1 cellular context compared by ENCODE assay signal in the genomic region with DNA sequence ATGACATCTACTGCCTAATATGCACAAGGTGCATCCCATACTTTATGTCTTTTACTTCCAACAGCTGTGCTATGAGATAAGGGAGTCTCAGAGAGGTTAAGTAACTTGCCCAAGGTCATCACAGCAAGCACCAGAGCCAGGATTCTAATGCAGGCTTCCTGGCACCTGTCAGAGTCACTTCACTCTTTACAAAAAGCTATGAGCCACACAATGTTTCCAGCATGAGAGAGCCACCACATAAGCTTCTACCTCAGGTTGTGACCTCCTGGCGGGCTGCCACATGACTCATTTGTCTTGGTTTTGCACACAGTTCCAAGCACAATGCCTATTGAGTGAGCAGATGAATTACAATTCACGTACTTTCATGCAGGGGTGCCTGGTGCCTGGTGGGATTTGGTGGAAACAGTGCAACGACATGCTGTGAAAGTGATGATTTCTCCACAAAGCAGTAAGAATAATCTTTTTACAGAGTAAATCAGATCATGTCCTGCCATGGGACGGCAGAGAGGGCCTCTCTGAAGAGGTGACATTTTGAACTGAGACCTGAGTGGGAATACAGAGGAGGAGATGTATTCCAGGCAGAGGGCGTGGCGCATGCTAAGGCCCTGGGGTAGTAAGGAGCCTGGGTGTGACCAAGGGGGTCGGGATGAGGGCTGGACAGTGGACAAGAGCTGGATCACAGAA.
TF ChIP-seq lines count a peak whose summit lies in the region.

No MANE protein-coding gene starts in this region.

TF ChIP-seq in K562, 482 proteins besides CTCF, POLR2A, EP300 and RAD21 (continued from another document and continues in another):
- TF ChIP-seq, protein P1, sequence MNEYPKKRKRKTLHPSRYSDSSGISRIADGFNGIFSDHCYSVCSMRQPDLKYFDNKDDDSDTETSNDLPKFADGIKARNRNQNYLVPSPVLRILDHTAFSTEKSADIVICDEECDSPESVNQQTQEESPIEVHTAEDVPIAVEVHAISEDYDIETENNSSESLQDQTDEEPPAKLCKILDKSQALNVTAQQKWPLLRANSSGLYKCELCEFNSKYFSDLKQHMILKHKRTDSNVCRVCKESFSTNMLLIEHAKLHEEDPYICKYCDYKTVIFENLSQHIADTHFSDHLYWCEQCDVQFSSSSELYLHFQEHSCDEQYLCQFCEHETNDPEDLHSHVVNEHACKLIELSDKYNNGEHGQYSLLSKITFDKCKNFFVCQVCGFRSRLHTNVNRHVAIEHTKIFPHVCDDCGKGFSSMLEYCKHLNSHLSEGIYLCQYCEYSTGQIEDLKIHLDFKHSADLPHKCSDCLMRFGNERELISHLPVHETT (CRISPR knock-in tag; conservative IDR thresholded peaks at IDR 0.05 in 1 of 2, IDR thresholded peaks at IDR 0.05 in 1 of 2) = no peak
- TF ChIP-seq TCF3 (CRISPR knock-in tag; IDR thresholded peaks at IDR 0.05) = peak; percentile 34; the same call in 1 of the 2 replicates
- TF ChIP-seq BMI1 (IDR thresholded peaks at IDR 0.05; ENCODE audit: low read length) = no peak
- TF ChIP-seq POLR3A (IDR thresholded peaks at IDR 0.05; ENCODE audit: borderline replicate concordance, extremely low read depth, insufficient read depth, insufficient read length) = no peak
- no peak for TF ChIP-seq EGR1 (conservative IDR thresholded peaks at IDR 0.05)
- TF ChIP-seq, protein P2, sequence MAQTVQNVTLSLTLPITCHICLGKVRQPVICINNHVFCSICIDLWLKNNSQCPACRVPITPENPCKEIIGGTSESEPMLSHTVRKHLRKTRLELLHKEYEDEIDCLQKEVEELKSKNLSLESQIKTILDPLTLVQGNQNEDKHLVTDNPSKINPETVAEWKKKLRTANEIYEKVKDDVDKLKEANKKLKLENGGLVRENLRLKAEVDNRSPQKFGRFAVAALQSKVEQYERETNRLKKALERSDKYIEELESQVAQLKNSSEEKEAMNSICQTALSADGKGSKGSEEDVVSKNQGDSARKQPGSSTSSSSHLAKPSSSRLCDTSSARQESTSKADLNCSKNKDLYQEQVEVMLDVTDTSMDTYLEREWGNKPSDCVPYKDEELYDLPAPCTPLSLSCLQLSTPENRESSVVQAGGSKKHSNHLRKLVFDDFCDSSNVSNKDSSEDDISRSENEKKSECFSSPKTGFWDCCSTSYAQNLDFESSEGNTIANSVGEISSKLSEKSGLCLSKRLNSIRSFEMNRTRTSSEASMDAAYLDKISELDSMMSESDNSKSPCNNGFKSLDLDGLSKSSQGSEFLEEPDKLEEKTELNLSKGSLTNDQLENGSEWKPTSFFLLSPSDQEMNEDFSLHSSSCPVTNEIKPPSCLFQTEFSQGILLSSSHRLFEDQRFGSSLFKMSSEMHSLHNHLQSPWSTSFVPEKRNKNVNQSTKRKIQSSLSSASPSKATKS (CRISPR knock-in tag; IDR thresholded peaks at IDR 0.05) = no peak
- no peak for TF ChIP-seq ZNF175 (CRISPR knock-in tag; IDR thresholded peaks at IDR 0.05; ENCODE audit: low read depth)
- TF ChIP-seq, protein P3, sequence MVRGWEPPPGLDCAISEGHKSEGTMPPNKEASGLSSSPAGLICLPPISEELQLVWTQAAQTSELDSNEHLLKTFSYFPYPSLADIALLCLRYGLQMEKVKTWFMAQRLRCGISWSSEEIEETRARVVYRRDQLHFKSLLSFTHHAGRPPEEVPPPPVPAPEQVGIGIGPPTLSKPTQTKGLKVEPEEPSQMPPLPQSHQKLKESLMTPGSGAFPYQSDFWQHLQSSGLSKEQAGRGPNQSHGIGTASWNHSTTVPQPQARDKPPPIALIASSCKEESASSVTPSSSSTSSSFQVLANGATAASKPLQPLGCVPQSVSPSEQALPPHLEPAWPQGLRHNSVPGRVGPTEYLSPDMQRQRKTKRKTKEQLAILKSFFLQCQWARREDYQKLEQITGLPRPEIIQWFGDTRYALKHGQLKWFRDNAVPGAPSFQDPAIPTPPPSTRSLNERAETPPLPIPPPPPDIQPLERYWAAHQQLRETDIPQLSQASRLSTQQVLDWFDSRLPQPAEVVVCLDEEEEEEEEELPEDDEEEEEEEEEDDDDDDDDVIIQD (CRISPR knock-in tag; IDR thresholded peaks at IDR 0.05) = no peak
- TF ChIP-seq ZC3H8 (IDR thresholded peaks at IDR 0.05) = no peak
- TF ChIP-seq NFIC (IDR thresholded peaks at IDR 0.05) = peak; percentile 84
- TF ChIP-seq ZNF57 (CRISPR knock-in tag; IDR thresholded peaks at IDR 0.05) = no peak
- no peak for TF ChIP-seq ERF (CRISPR knock-in tag; IDR thresholded peaks at IDR 0.05)
- TF ChIP-seq FIP1L1 (IDR thresholded peaks at IDR 0.05; ENCODE audit: low read depth, low read length, poor library complexity, severe bottlenecking) = no peak
- no peak for TF ChIP-seq NONO (IDR thresholded peaks at IDR 0.05; ENCODE audit: low read depth in 2 of 2, low read length in 1 of 2)
- peak; percentile 69; the same call in 1 of the 2 replicates for TF ChIP-seq ZNF584 (CRISPR knock-in tag; IDR thresholded peaks at IDR 0.05; ENCODE audit: low read depth)
- TF ChIP-seq, protein P4, sequence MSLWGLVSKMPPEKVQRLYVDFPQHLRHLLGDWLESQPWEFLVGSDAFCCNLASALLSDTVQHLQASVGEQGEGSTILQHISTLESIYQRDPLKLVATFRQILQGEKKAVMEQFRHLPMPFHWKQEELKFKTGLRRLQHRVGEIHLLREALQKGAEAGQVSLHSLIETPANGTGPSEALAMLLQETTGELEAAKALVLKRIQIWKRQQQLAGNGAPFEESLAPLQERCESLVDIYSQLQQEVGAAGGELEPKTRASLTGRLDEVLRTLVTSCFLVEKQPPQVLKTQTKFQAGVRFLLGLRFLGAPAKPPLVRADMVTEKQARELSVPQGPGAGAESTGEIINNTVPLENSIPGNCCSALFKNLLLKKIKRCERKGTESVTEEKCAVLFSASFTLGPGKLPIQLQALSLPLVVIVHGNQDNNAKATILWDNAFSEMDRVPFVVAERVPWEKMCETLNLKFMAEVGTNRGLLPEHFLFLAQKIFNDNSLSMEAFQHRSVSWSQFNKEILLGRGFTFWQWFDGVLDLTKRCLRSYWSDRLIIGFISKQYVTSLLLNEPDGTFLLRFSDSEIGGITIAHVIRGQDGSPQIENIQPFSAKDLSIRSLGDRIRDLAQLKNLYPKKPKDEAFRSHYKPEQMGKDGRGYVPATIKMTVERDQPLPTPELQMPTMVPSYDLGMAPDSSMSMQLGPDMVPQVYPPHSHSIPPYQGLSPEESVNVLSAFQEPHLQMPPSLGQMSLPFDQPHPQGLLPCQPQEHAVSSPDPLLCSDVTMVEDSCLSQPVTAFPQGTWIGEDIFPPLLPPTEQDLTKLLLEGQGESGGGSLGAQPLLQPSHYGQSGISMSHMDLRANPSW (CRISPR knock-in tag; IDR thresholded peaks at IDR 0.05) = no peak
- TF ChIP-seq, protein P5, sequence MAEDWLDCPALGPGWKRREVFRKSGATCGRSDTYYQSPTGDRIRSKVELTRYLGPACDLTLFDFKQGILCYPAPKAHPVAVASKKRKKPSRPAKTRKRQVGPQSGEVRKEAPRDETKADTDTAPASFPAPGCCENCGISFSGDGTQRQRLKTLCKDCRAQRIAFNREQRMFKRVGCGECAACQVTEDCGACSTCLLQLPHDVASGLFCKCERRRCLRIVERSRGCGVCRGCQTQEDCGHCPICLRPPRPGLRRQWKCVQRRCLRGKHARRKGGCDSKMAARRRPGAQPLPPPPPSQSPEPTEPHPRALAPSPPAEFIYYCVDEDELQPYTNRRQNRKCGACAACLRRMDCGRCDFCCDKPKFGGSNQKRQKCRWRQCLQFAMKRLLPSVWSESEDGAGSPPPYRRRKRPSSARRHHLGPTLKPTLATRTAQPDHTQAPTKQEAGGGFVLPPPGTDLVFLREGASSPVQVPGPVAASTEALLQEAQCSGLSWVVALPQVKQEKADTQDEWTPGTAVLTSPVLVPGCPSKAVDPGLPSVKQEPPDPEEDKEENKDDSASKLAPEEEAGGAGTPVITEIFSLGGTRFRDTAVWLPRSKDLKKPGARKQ (CRISPR knock-in tag; IDR thresholded peaks at IDR 0.05) = no peak
- no peak for TF ChIP-seq POLR2H (tag; IDR thresholded peaks at IDR 0.05; ENCODE audit: low read depth)
- 0 out of 2 replicates have a peak, but pooled peaks have one; percentile 18 for TF ChIP-seq TAL1 (IDR thresholded peaks at IDR 0.05)
- TF ChIP-seq CBFA2T3 (IDR thresholded peaks at IDR 0.05) = peak; percentile 21; the same call in 1 of the 2 replicates
- TF ChIP-seq RBM25 (IDR thresholded peaks at IDR 0.05; ENCODE audit: low read depth, low read length, severe bottlenecking) = peak; percentile 21
- no peak for TF ChIP-seq HNRNPH1 (optimal IDR thresholded peaks at IDR 0.05; ENCODE audit: low read depth, low read length)
- no peak for TF ChIP-seq RBM14 (IDR thresholded peaks at IDR 0.05; ENCODE audit: borderline replicate concordance, insufficient read depth, low read depth, low read length)
- no peak for TF ChIP-seq BCOR (IDR thresholded peaks at IDR 0.05)
- TF ChIP-seq ARNT (IDR thresholded peaks at IDR 0.05) = no peak
- peak; percentile 81 for TF ChIP-seq FOSL1 (tag; conservative IDR thresholded peaks at IDR 0.05)
- TF ChIP-seq CBX1 (IDR thresholded peaks at IDR 0.05; ENCODE audit: low read depth) = no peak
- TF ChIP-seq, protein P6, sequence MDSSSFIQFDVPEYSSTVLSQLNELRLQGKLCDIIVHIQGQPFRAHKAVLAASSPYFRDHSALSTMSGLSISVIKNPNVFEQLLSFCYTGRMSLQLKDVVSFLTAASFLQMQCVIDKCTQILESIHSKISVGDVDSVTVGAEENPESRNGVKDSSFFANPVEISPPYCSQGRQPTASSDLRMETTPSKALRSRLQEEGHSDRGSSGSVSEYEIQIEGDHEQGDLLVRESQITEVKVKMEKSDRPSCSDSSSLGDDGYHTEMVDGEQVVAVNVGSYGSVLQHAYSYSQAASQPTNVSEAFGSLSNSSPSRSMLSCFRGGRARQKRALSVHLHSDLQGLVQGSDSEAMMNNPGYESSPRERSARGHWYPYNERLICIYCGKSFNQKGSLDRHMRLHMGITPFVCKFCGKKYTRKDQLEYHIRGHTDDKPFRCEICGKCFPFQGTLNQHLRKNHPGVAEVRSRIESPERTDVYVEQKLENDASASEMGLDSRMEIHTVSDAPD (CRISPR knock-in tag; IDR thresholded peaks at IDR 0.05) = no peak
- TF ChIP-seq GABPB1 (CRISPR knock-in tag; IDR thresholded peaks at IDR 0.05) = no peak
- TF ChIP-seq, protein P7, sequence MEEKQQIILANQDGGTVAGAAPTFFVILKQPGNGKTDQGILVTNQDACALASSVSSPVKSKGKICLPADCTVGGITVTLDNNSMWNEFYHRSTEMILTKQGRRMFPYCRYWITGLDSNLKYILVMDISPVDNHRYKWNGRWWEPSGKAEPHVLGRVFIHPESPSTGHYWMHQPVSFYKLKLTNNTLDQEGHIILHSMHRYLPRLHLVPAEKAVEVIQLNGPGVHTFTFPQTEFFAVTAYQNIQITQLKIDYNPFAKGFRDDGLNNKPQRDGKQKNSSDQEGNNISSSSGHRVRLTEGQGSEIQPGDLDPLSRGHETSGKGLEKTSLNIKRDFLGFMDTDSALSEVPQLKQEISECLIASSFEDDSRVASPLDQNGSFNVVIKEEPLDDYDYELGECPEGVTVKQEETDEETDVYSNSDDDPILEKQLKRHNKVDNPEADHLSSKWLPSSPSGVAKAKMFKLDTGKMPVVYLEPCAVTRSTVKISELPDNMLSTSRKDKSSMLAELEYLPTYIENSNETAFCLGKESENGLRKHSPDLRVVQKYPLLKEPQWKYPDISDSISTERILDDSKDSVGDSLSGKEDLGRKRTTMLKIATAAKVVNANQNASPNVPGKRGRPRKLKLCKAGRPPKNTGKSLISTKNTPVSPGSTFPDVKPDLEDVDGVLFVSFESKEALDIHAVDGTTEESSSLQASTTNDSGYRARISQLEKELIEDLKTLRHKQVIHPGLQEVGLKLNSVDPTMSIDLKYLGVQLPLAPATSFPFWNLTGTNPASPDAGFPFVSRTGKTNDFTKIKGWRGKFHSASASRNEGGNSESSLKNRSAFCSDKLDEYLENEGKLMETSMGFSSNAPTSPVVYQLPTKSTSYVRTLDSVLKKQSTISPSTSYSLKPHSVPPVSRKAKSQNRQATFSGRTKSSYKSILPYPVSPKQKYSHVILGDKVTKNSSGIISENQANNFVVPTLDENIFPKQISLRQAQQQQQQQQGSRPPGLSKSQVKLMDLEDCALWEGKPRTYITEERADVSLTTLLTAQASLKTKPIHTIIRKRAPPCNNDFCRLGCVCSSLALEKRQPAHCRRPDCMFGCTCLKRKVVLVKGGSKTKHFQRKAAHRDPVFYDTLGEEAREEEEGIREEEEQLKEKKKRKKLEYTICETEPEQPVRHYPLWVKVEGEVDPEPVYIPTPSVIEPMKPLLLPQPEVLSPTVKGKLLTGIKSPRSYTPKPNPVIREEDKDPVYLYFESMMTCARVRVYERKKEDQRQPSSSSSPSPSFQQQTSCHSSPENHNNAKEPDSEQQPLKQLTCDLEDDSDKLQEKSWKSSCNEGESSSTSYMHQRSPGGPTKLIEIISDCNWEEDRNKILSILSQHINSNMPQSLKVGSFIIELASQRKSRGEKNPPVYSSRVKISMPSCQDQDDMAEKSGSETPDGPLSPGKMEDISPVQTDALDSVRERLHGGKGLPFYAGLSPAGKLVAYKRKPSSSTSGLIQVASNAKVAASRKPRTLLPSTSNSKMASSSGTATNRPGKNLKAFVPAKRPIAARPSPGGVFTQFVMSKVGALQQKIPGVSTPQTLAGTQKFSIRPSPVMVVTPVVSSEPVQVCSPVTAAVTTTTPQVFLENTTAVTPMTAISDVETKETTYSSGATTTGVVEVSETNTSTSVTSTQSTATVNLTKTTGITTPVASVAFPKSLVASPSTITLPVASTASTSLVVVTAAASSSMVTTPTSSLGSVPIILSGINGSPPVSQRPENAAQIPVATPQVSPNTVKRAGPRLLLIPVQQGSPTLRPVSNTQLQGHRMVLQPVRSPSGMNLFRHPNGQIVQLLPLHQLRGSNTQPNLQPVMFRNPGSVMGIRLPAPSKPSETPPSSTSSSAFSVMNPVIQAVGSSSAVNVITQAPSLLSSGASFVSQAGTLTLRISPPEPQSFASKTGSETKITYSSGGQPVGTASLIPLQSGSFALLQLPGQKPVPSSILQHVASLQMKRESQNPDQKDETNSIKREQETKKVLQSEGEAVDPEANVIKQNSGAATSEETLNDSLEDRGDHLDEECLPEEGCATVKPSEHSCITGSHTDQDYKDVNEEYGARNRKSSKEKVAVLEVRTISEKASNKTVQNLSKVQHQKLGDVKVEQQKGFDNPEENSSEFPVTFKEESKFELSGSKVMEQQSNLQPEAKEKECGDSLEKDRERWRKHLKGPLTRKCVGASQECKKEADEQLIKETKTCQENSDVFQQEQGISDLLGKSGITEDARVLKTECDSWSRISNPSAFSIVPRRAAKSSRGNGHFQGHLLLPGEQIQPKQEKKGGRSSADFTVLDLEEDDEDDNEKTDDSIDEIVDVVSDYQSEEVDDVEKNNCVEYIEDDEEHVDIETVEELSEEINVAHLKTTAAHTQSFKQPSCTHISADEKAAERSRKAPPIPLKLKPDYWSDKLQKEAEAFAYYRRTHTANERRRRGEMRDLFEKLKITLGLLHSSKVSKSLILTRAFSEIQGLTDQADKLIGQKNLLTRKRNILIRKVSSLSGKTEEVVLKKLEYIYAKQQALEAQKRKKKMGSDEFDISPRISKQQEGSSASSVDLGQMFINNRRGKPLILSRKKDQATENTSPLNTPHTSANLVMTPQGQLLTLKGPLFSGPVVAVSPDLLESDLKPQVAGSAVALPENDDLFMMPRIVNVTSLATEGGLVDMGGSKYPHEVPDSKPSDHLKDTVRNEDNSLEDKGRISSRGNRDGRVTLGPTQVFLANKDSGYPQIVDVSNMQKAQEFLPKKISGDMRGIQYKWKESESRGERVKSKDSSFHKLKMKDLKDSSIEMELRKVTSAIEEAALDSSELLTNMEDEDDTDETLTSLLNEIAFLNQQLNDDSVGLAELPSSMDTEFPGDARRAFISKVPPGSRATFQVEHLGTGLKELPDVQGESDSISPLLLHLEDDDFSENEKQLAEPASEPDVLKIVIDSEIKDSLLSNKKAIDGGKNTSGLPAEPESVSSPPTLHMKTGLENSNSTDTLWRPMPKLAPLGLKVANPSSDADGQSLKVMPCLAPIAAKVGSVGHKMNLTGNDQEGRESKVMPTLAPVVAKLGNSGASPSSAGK (IDR thresholded peaks at IDR 0.05) = no peak
- TF ChIP-seq, protein P8, sequence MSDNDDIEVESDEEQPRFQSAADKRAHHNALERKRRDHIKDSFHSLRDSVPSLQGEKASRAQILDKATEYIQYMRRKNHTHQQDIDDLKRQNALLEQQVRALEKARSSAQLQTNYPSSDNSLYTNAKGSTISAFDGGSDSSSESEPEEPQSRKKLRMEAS (CRISPR knock-in tag; IDR thresholded peaks at IDR 0.05) = no peak
- no peak for TF ChIP-seq TSC22D4 (tag; IDR thresholded peaks at IDR 0.05)
- TF ChIP-seq PHB2 (IDR thresholded peaks at IDR 0.05; ENCODE audit: low read depth) = no peak
